In the genomic region with DNA sequence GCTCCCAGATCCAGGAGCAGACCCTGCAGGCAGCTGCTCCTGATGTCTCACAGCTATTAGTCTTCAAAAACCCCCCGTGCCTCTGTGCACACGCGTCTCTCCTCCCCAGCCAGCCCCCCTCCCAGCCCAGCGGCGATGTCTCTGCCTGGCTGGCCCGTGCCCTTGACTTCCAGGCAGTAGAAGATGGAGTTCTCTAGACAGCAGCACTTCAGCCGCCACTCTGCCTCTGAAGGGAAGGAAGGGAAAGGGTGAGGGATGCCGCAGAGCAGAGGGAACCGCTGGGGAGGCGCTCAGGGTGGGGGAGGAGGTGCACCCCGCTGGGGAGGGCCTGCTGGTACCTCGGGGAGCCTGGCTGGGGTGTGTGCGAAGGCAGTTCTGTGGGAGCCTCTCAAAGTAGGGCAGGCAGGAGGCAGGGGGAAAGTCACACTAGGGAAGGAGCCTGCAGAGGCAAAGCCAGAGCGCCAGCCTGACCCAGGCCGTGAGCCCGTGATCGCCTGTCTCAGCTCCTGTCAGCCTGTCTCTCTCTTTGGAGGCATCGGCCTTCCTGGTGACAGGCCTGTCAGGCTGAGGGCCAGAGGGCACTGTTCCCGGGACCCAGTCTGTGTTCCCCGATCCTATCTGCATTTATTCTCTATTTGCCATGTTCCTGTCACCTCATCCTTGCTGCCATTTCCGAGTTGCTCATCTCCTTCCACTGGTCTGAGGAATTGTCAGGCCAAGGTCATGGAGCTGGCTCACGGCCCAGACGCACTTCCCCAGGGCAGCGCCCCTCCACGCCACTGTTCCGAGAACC, we compare ENCODE assay signal across 11 cellular contexts. TPM values are rescaled to one million over a fixed set of nuclear protein-coding genes. Genes with fewer than 3 reads are reported as not detected.
DNase-seq lines count a peak whose midpoint lies in the region; ATAC-seq lines count a peak whose summit lies in the region.
"Had no signal": no experiment of that assay in that cellular context is flagged by ENCODE, and none has a peak within 500 bp of the region (broad histone marks: within the 10 kb centered on the region; RNA-seq: fewer than 3 reads in every experiment).

No MANE protein-coding gene starts in this region.

- DNase-seq in Kasumi-1 (lab: John Stamatoyannopoulos, UW), result peak; percentile 43 to 48
- DNase-seq in hepatic stellate cell (ENCODE audit: low spot score), result peak; percentile 15
- DNase-seq in putamen (ENCODE audit: low spot score), result peak; percentile 79
- no peak for DNase-seq in NCI-H128 (lab: John Stamatoyannopoulos, UW; ENCODE audit: unreplicated experiment)
- no peak for DNase-seq in activated CD8-positive, alpha-beta memory T cell treated with anti-CD3 and anti-CD28 coated beads, Interleukin-2, amount 10 ng/mL, durations not matched to agents 7 days and 5 days
- DNase-seq: activated CD4-positive, alpha-beta T cell treated with anti-CD3 and anti-CD28 coated beads, Interleukin-2, amount 50 U/mL, for 4 hours; amniotic stem cell; DMS79 had no signal

- H3K4me1 Mint-ChIP-seq in activated CD8-positive, alpha-beta memory T cell treated with anti-CD3 and anti-CD28 coated beads, Interleukin-2, amount 10 ng/mL, durations not matched to agents 7 days and 5 days, result peaks cover 2% of the 10 kb centered on the region

- H3K9me3 Mint-ChIP-seq in activated CD8-positive, alpha-beta memory T cell treated with anti-CD3 and anti-CD28 coated beads, Interleukin-2, amount 10 ng/mL, durations not matched to agents 7 days and 5 days (ENCODE audit: low read depth), result no peaks in the 10 kb centered on the region

- H3K27ac ChIP-seq in angular gyrus (ENCODE audit: low read depth, low read length), result peak overlapping the region; percentile 97

- no peak overlapping the region for H3K4me3 Mint-ChIP-seq in activated CD8-positive, alpha-beta memory T cell treated with anti-CD3 and anti-CD28 coated beads, Interleukin-2, amount 10 ng/mL, durations not matched to agents 7 days and 5 days

- H3K36me3 Mint-ChIP-seq in activated CD8-positive, alpha-beta memory T cell treated with anti-CD3 and anti-CD28 coated beads, Interleukin-2, amount 10 ng/mL, durations not matched to agents 7 days and 5 days, result no peaks in the 10 kb centered on the region

- peaks cover 34% of the 10 kb centered on the region for H3K27me3 Mint-ChIP-seq in activated CD8-positive, alpha-beta memory T cell treated with anti-CD3 and anti-CD28 coated beads, Interleukin-2, amount 10 ng/mL, durations not matched to agents 7 days and 5 days

- no peak for ATAC-seq in HG03432 (IDR thresholded peaks at IDR 0.05; ENCODE audit: unreplicated experiment)
- ATAC-seq in GM19023 (IDR thresholded peaks at IDR 0.05; ENCODE audit: unreplicated experiment), result no peak
- no peak for ATAC-seq in activated CD8-positive, alpha-beta memory T cell treated with anti-CD3 and anti-CD28 coated beads, Interleukin-2, amount 10 ng/mL, durations not matched to agents 7 days and 5 days

- no peak overlapping the region for H3K27ac Mint-ChIP-seq in activated CD8-positive, alpha-beta memory T cell treated with anti-CD3 and anti-CD28 coated beads, Interleukin-2, amount 10 ng/mL, durations not matched to agents 7 days and 5 days

- CTCF ChIA-PET in activated CD8-positive, alpha-beta memory T cell treated with anti-CD3 and anti-CD28 coated beads, Interleukin-2, amount 10 ng/mL, durations not matched to agents 7 days and 5 days (lab: Charles Lee), result interaction anchor here (1.0 to 6.4 kb wide), 6 partner anchors 7 to 80 kb away, joined by 3 to 77 read pairs (median 12); no protein-coding TSS in a partner anchor

RNA-seq across cellular contexts. Expression of a gene that starts 4.5 kb away (rescaled TPM):
- not detected for total RNA-seq in activated CD8-positive, alpha-beta memory T cell treated with anti-CD3 and anti-CD28 coated beads, Interleukin-2, amount 10 ng/mL, durations not matched to agents 7 days and 5 days

RNA-seq across cellular contexts. Expression of a gene that starts 6.8 kb away (rescaled TPM):
- total RNA-seq in activated CD8-positive, alpha-beta memory T cell treated with anti-CD3 and anti-CD28 coated beads, Interleukin-2, amount 10 ng/mL, durations not matched to agents 7 days and 5 days, result not detected

RNA-seq across cellular contexts. Expression of a gene that starts 41.3 kb away (rescaled TPM):
- not detected for total RNA-seq in activated CD8-positive, alpha-beta memory T cell treated with anti-CD3 and anti-CD28 coated beads, Interleukin-2, amount 10 ng/mL, durations not matched to agents 7 days and 5 days

RNA-seq across cellular contexts. Expression of a gene that starts 43.1 kb away (rescaled TPM):
- total RNA-seq in activated CD8-positive, alpha-beta memory T cell treated with anti-CD3 and anti-CD28 coated beads, Interleukin-2, amount 10 ng/mL, durations not matched to agents 7 days and 5 days, result 10 to 100 TPM; 29.6 to 42.1 TPM

Comparison
In these comparisons a context has a peak if more than half of its experiments do, and no peak if none do; other contexts are left out.
1. DNase-seq: peak in Kasumi-1 (2 of 2), hepatic stellate cell (single experiment) and putamen (single experiment); none in NCI-H128 (single experiment) and activated CD8-positive, alpha-beta memory T cell treated with anti-CD3 and anti-CD28 coated beads, Interleukin-2, amount 10 ng/mL, durations not matched to agents 7 days and 5 days (single experiment).